Comparison of ENCODE assay signal across 9 cellular contexts in the genomic region with DNA sequence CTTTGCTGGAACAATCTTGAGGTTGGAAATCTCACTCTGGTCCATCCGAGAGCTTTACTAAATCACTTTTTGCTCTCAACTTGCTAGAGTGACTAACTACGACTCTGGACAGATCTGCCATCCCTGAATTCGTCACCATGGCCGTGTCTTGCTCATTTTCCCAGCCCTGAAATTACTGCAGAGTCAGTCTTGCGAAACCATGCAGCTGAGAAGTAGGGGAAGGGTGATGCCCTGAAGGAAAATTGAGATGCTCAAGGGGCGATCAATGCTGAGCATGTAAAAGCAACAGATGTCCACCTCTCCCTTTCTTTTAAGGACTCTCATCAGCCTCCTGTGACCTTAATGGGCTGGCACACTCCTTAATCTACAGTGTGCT. TPM values are rescaled to one million over a fixed set of nuclear protein-coding genes. Genes with fewer than 3 reads are reported as not detected.
DNase-seq lines count a peak whose midpoint lies in the region; ATAC-seq lines count a peak whose summit lies in the region.
"Had no signal": no experiment of that assay in that cellular context is flagged by ENCODE, and none has a peak within 500 bp of the region (broad histone marks: within the 10 kb centered on the region; RNA-seq: fewer than 3 reads in every experiment).

No MANE protein-coding gene starts in this region.

- intact Hi-C loops in posterior vena cava (cut with DNase I), result loop anchor here in 1 of 2 donors (2.0 kb wide), 1 partner anchor 243 kb away; no protein-coding TSS in a partner anchor

- DNase-seq in CD1c-positive myeloid dendritic cell (ENCODE audit: extremely low spot score), result peak; percentile 11
- DNase-seq in NCI-H524 treated with DMSO at 0.1 percent for 48 hours (lab: John Stamatoyannopoulos, UW), result peak; percentile 79
- peak; percentile 90 for DNase-seq in fibroblast of gingiva (ENCODE audit: low read depth)
- peak; percentile 76 for DNase-seq in posterior vena cava (ENCODE audit: low spot score)
- DNase-seq in NCI-H1694 (lab: John Stamatoyannopoulos, UW), result no peak
- no peak for DNase-seq in effector CD4-positive, alpha-beta T cell
- DNase-seq in NCI-H2196 (lab: John Stamatoyannopoulos, UW; ENCODE audit: unreplicated experiment), result no peak
- DNase-seq: activated T-cell treated with anti-CD3 and anti-CD28 coated beads, Interleukin-2, amount 50 U/mL, for 1 hour had no signal

- no peak for ATAC-seq in GM21529 (IDR thresholded peaks at IDR 0.05; ENCODE audit: unreplicated experiment)

RNA-seq across cellular contexts. Expression of a gene that starts 18.8 kb away (rescaled TPM):
- total RNA-seq in posterior vena cava, result 10 to 100 TPM; 10.0 to 12.8 TPM

RNA-seq across cellular contexts. Expression of a gene that starts 46.9 kb away (rescaled TPM):
- total RNA-seq in posterior vena cava, result 10 to 100 TPM; 11.8 to 15.1 TPM

Comparison
In these comparisons a context has a peak if more than half of its experiments do, and no peak if none do; other contexts are left out.
1. DNase-seq: peak in CD1c-positive myeloid dendritic cell (single experiment), NCI-H524 treated with DMSO at 0.1 percent for 48 hours (single experiment), fibroblast of gingiva (single experiment) and posterior vena cava (single experiment); none in NCI-H1694 (single experiment), effector CD4-positive, alpha-beta T cell (single experiment) and NCI-H2196 (single experiment).